8 cellular contexts compared by ENCODE assay signal in the genomic region with DNA sequence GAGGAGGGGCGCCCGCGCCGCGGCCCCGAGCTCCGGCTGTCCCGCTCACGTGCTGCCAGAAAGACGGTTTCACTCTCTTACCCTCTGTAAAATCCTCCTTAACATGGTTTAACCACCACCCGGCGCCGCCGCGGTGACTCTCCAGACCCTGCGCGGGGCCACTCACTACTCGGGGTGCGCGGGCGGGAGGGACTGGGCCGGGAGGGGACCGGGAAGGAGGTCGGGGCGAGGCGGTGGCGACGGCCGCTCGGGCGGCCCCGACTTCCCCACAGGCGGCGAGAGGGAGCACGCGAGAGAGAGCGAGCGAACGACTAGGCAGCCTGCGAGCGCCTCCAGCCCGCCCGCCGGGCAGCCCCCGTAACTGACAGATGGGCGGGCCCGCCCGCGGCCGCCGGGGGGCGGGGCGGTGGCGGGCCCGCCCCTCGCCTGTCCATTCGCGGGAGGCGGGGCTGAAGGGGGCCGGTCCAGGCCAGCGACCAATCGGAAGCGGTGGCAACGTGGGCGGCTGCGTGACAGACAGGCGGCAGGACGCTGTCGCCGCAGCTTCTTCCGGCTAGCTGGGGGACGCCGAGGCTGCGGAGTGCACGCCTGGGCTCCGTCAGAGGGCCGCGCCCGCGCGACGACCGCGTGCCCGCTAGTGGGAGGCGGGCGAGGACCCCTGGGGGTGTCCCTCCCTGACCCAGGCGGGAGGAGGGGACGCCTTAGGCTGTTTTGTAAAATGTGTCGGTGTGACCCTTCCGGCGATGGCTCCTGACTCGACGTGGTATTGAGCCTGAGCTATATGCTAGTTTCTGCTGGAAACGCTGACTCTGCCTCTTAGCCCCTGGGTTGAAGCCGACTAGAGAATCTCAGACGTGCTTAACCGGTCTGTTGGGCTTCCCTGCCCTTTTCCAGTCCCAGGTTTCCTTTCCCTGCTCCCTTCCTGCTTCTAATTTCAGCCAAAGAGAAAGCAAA. TPM values are rescaled to one million over a fixed set of nuclear protein-coding genes. Genes with fewer than 3 reads are reported as not detected.
DNase-seq lines count a peak whose midpoint lies in the region; ATAC-seq, FAIRE-seq and TF ChIP-seq lines count a peak whose summit lies in the region.

TSS of gene EEA1 (minus strand) at position 334 of the 954 bp plus-strand sequence. CDS start at position 105, 229 bp downstream.

- H3K4me1 ChIP-seq in breast epithelium (peaks cover 4 to 5% of the 10 kb centered on the region in 2 donors), iPS-20b (ENCODE audit: insufficient read depth, low read length) (peaks cover 29% of the 10 kb centered on the region), small intestine (ENCODE audit: control insufficient read depth in 2 of 2, insufficient read depth in 1 of 2, low read depth in 1 of 2, low read length in 1 of 2) (peaks cover 4 to 6% of the 10 kb centered on the region in 2 donors)

- 0 to 1% (median 0%) methylated on average over 79 to 98 of the region's 98 CpGs for WGBS in small intestine, 3 donors

- H3K27me3 ChIP-seq in breast epithelium (no peaks in the 10 kb centered on the region), iPS-20b (ENCODE audit: insufficient read depth, low read length) (peaks cover 9% of the 10 kb centered on the region; the same call in 1 of the 2 replicates), small intestine (ENCODE audit: control insufficient read depth in 2 of 2, insufficient read depth in 2 of 2, low read length in 2 of 2) (no peaks in the 10 kb centered on the region)

- intact Hi-C loops in breast epithelium (cut with DNase I; ENCODE audit: low total_unique reads), result no loop called here

- no peak for FAIRE-seq in small intestine (lab: Jason Lieb, UNC)

- TF ChIP-seq CTCF in VCaP (conservative IDR thresholded peaks at IDR 0.05) (no peak), breast epithelium (IDR thresholded peaks at IDR 0.05) (no peak)

- ATAC-seq in GM18868 (IDR thresholded peaks at IDR 0.05; ENCODE audit: unreplicated experiment) (peak; percentile 88), HG03108 (IDR thresholded peaks at IDR 0.05; ENCODE audit: unreplicated experiment) (peak; percentile 82)

- peak; percentile 82 for TF ChIP-seq POLR2A in breast epithelium (IDR thresholded peaks at IDR 0.05)

- DNase-seq in ACHN (peak; percentile 99), NCI-H2196 (lab: John Stamatoyannopoulos, UW; ENCODE audit: unreplicated experiment) (peak; percentile 96), breast epithelium (ENCODE audit: low spot score in 2 of 2) (peak; percentile 94 to 95), small intestine (peak; percentile 96)

- H3K9me3 ChIP-seq in breast epithelium (no peaks in the 10 kb centered on the region), iPS-20b (ENCODE audit: insufficient read depth, low read depth, low read length) (no peaks in the 10 kb centered on the region), small intestine (ENCODE audit: control insufficient read depth, low read depth) (no peaks in the 10 kb centered on the region)

- H3K4me3 ChIP-seq in breast epithelium (peak within 1 kb of the TSS; percentile 88 to 89 (median 89)), iPS-20b (ENCODE audit: low read length) (peak within 1 kb of the TSS; percentile 77), small intestine (ENCODE audit: low read depth in 1 of 2, low read length in 2 of 2) (peak within 1 kb of the TSS; percentile 69 to 98)

- in situ Hi-C loops in ACHN (cut with HindIII; ENCODE audit: low pct_ligation_motif_present, low pct_unique_long_range_greater_than_20kb, low sequenced_read_pairs), result no loop called here

- peak within 1 kb of the TSS; percentile 83 for H3K9ac ChIP-seq in iPS-20b (ENCODE audit: low read depth, low read length)

- H3K27ac ChIP-seq in VCaP (peak within 1 kb of the TSS; percentile 87), breast epithelium (peak within 1 kb of the TSS; percentile 98), iPS-20b (ENCODE audit: low read length) (peak within 1 kb of the TSS; percentile 40), small intestine (ENCODE audit: low read depth in 1 of 2, low read length in 1 of 2) (peak within 1 kb of the TSS; percentile 88 to 99)

- H3K36me3 ChIP-seq in breast epithelium (no peaks in the 10 kb centered on the region), iPS-20b (ENCODE audit: insufficient read depth, low read depth, low read length) (no peaks in the 10 kb centered on the region), small intestine (ENCODE audit: control insufficient read depth in 2 of 2, insufficient read depth in 2 of 2, low read length in 2 of 2) (no peaks in the 10 kb centered on the region)

RNA-seq across cellular contexts. Expression of gene EEA1, which starts in this region (rescaled TPM):
- 10 to 100 TPM; 23.4 to 52.8 (median 27.2) TPM for total RNA-seq in breast epithelium
- 1 to 10 TPM; 3.0 to 4.0 (median 3.4) TPM for polyA plus RNA-seq in small intestine

Comparison
In these comparisons a context has a peak if more than half of its experiments do, and no peak if none do; other contexts are left out.
1. Peak in every context shown above with its lines: DNase-seq, ATAC-seq, H3K4me3 ChIP-seq and H3K27ac ChIP-seq.
2. H3K27ac ChIP-seq: peak in every context shown above with its lines; median percentile 98 in breast epithelium; 94 in small intestine; 87 in VCaP; 40 in iPS-20b.